In the genomic region with DNA sequence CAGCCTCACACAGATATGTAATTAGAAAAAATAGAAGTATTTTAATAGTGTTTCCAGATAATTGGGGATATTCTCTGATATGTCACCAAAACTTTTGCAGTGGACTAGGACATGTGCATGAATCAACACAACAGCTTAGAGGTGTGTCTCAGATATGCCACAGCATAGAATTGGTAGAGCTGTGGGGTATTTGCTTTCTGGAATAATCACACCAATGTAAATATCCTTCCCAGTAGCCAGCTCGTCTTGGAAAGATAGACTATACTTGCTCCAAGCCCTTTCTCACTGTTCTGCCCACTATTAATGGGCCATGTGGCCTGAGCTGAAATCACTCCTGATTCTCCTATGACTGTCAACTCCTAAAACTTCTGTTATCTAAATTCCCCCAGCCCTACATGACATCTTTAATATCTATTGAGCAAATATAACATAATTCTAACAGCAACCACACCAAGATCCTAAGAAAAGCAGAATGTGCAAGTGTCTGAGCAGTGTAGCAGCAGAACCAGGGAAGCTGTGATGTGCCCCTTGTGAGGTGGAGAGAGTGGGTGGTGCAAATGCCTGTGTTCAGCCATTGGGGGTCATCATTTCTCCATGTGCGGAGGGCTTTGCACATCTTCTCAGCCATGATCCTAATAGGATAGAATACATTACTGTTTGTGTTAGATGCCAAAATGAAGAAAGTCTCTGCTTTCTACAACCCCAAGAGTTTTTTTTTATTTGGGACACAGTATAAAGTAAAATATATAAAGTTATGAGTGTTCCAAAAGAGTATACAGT, we compare ENCODE assay signal across 16 cellular contexts.
A peak's percentile ranks its signal among the peaks of the same experiment; 100 is the strongest.
DNase-seq lines count a peak whose midpoint lies in the region; ATAC-seq, FAIRE-seq and TF ChIP-seq lines count a peak whose summit lies in the region.
"Had no signal": no experiment of that assay in that cellular context is flagged by ENCODE, and none has a peak within 500 bp of the region (broad histone marks: within the 10 kb centered on the region; RNA-seq: fewer than 3 reads in every experiment).

No MANE protein-coding gene starts in this region.

- peak; percentile 28; the same call in 1 of the 2 replicates for TF ChIP-seq RAD21 in GM12878 (IDR thresholded peaks at IDR 0.05; ENCODE audit: insufficient read depth, low read depth, low read length)

- H4K8ac ChIP-seq in mesendoderm (ENCODE audit: low read depth, low read length): no peak overlapping the region

- no peaks in the 10 kb centered on the region for H3K9me2 ChIP-seq in Loucy (replicated peaks; ENCODE audit: low read depth, low read length)

- H3K4me2 ChIP-seq in Loucy (ENCODE audit: low read depth, low read length, poor library complexity, severe bottlenecking) (no peak overlapping the region), GM12878 (ENCODE audit: control insufficient read depth, insufficient read depth) (no peak overlapping the region), mesendoderm (ENCODE audit: low read length) (no peak overlapping the region)

- TF ChIP-seq EP300 in GM12878 (IDR thresholded peaks at IDR 0.05; ENCODE audit: borderline replicate concordance in 1 of 2, control insufficient read depth in 1 of 2, low read depth in 2 of 2, low read length in 2 of 2): no peak

- H2AFZ ChIP-seq in Loucy (ENCODE audit: low read length) (no peak overlapping the region), GM12878 (ENCODE audit: control insufficient read depth, low read depth, low read length) (no peak overlapping the region)

- H3K9ac ChIP-seq in Loucy (ENCODE audit: low read depth, low read length, poor library complexity, severe bottlenecking) (no peak overlapping the region), GM12878 (ENCODE audit: control insufficient read depth, insufficient read depth, low read length) (no peak overlapping the region), mesendoderm (ENCODE audit: low read length) (no peak overlapping the region)

- POLR2A ChIA-PET in GM12878 (lab: Charles Lee): no interaction called here

- H2BK120ac ChIP-seq in mesendoderm (ENCODE audit: low read depth, low read length): no peak overlapping the region

- H2AK5ac ChIP-seq in mesendoderm (ENCODE audit: low read length): no peak overlapping the region

- intact Hi-C loops in GM12878 (cut with micrococcal nuclease; ENCODE audit: unreplicated experiment): no loop called here

- no peak overlapping the region for H3K23ac ChIP-seq in mesendoderm (ENCODE audit: low read length)

- H3K27ac ChIP-seq in GM12878 (ENCODE audit: control insufficient read depth, insufficient read depth) (no peak overlapping the region), mesendoderm (ENCODE audit: low read depth, low read length) (no peak overlapping the region)
- H3K27ac ChIP-seq: breast epithelium, C4-2B, thyroid gland had no signal

- 97% methylated on average over 2 of the region's 2 CpGs for WGBS in GM12878 (ENCODE audit: insufficient coverage, insufficient replicate concordance, low lambda C conversion rate, missing lambda C conversion rate)
- no CpG with 5 or more reads among the region's 2 CpGs for WGBS in mesendoderm (ENCODE audit: extremely low coverage, insufficient coverage, low lambda C conversion rate)

- H3K4me1 ChIP-seq in Loucy (ENCODE audit: insufficient read depth, low read length, poor library complexity, severe bottlenecking): no peaks in the 10 kb centered on the region
- no peaks in the 10 kb centered on the region for H3K4me1 ChIP-seq in GM12878 (ENCODE audit: control insufficient read depth, insufficient read depth, low read length)
- H3K4me1 ChIP-seq in mesendoderm (ENCODE audit: control insufficient read depth, low read depth, low read length): no peaks in the 10 kb centered on the region
- H3K4me1 ChIP-seq: breast epithelium, thyroid gland had no signal

- no peak overlapping the region for H3K4ac ChIP-seq in mesendoderm (ENCODE audit: low read depth, low read length)

- no peak overlapping the region for H4K5ac ChIP-seq in mesendoderm (ENCODE audit: low read length)

- RAD21 ChIA-PET in GM12878 (lab: Charles Lee; ENCODE audit: unreplicated experiment): no interaction called here

- H3K18ac ChIP-seq in mesendoderm (ENCODE audit: low read length): no peak overlapping the region

- no peaks in the 10 kb centered on the region for H3F3A ChIP-seq in Loucy (ENCODE audit: low read depth)

- H3K36me3 ChIP-seq in Loucy (ENCODE audit: insufficient read depth, low read length) (peaks cover 66% of the 10 kb centered on the region), GM12878 (ENCODE audit: control insufficient read depth in 2 of 2, insufficient read depth in 2 of 2, low read length in 1 of 2) (peaks cover 9 to 12% of the 10 kb centered on the region in 2 experiments; a peak in 3 of 4 replicates), mesendoderm (ENCODE audit: control insufficient read depth, insufficient read depth, low read length) (no peaks in the 10 kb centered on the region)
- H3K36me3 ChIP-seq: breast epithelium, thyroid gland had no signal

- H3K56ac ChIP-seq in mesendoderm (ENCODE audit: low read length): no peak overlapping the region

- TF ChIP-seq CTCF in GM12872 (IDR thresholded peaks at IDR 0.05; ENCODE audit: insufficient read depth, low read depth, low read length): 0 out of 3 replicates have a peak, but pooled peaks have one; percentile 44
- TF ChIP-seq CTCF in Loucy (conservative IDR thresholded peaks at IDR 0.05; ENCODE audit: low read length): peak; percentile 56
- peak in 1 of 3 experiments; percentile 20; a peak in 2 of 6 replicates for TF ChIP-seq CTCF in GM12878 (IDR thresholded peaks at IDR 0.05 in 2 of 3, conservative IDR thresholded peaks at IDR 0.05 in 1 of 3; ENCODE audit: control insufficient read depth in 2 of 3, extremely low read depth in 1 of 3, insufficient read depth in 1 of 3, low read depth in 3 of 3, low read length in 3 of 3)

- no peak for TF ChIP-seq POLR2A in GM12878 (IDR thresholded peaks at IDR 0.05; ENCODE audit: low read depth, low read length)

- H3K9me3 ChIP-seq in Loucy (ENCODE audit: insufficient read depth, low read depth, low read length) (no peaks in the 10 kb centered on the region), GM12878 (replicated peaks; ENCODE audit: control insufficient read depth, insufficient read depth, low read length) (no peaks in the 10 kb centered on the region)
- H3K9me3 ChIP-seq: breast epithelium, thyroid gland had no signal

- H3K79me1 ChIP-seq in mesendoderm (ENCODE audit: low read length): peaks cover 1% of the 10 kb centered on the region

- no peak overlapping the region for H3K4me3 ChIP-seq in Loucy (ENCODE audit: low read length, poor library complexity, severe bottlenecking)
- no peak overlapping the region for H3K4me3 ChIP-seq in GM12878
- no peak overlapping the region for H3K4me3 ChIP-seq in mesendoderm (ENCODE audit: low read length)
- H3K4me3 ChIP-seq: breast epithelium, thyroid gland had no signal

- H2BK5ac ChIP-seq in mesendoderm (ENCODE audit: low read length): no peak overlapping the region

- no peak for FAIRE-seq in GM12878 (lab: Jason Lieb, UNC)

- SMC1A ChIA-PET in GM12878 (lab: Charles Lee; ENCODE audit: uncharacterized antibody, unreplicated experiment): interaction anchor here (1.6 kb wide), 1 partner anchor 91 kb away, joined by 4 read pairs; no protein-coding TSS in a partner anchor

- ATAC-seq in GM12878 (no peak), GM19395 (IDR thresholded peaks at IDR 0.05; ENCODE audit: unreplicated experiment) (no peak)

- CTCF ChIA-PET in GM12878 (lab: Yijun Ruan, JAX): interaction anchor here (0.6 to 5.2 kb wide), 2 partner anchors 91 to 191 kb away, joined by 3 to 25 read pairs; no protein-coding TSS in a partner anchor

- no peaks in the 10 kb centered on the region for H3K27me3 ChIP-seq in Loucy (ENCODE audit: insufficient read depth, low read length, poor library complexity, severe bottlenecking)
- H3K27me3 ChIP-seq in GM12878 (replicated peaks in 1 of 2; ENCODE audit: control insufficient read depth in 2 of 2, insufficient read depth in 2 of 2, low read length in 1 of 2): no peaks in the 10 kb centered on the region
- H3K27me3 ChIP-seq in mesendoderm (ENCODE audit: insufficient read depth, low read length, poor library complexity): no peaks in the 10 kb centered on the region
- H3K27me3 ChIP-seq: breast epithelium, thyroid gland had no signal

- no TSS peak for BruUV-seq in GM12878 (replicated peaks; lab: Mats Ljungman, UMichigan)

- in situ Hi-C loops in GM12878 (cut with MboI): no loop called here

- H3K79me2 ChIP-seq in Loucy (ENCODE audit: insufficient read depth, low read length) (0 out of 2 replicates have a peak, but pooled peaks cover 4% of the 10 kb centered on the region), GM12878 (ENCODE audit: control insufficient read depth, insufficient read depth, low read length) (no peaks in the 10 kb centered on the region), mesendoderm (ENCODE audit: control insufficient read depth, insufficient read depth, low read length) (no peaks in the 10 kb centered on the region)

- no peak for DNase-seq in GM12878 (ENCODE audit: low read depth, low spot score)
- DNase-seq in medulla oblongata (ENCODE audit: extremely low spot score): peak; percentile 6
- no peak for DNase-seq in mesendoderm
- no peak for DNase-seq in pons (ENCODE audit: low spot score)
- DNase-seq in DMS53 (lab: John Stamatoyannopoulos, UW): no peak
- DNase-seq: activated CD8-positive, alpha-beta memory T cell treated with anti-CD3 and anti-CD28 coated beads for 24 hours; activated gamma-delta T cell; naive B cell; NCI-H345; SW 1271; thyroid gland had no signal

- no peak overlapping the region for H2BK15ac ChIP-seq in mesendoderm (replicated peaks; ENCODE audit: low read depth)

- H4K20me1 ChIP-seq in Loucy (ENCODE audit: insufficient read depth, low read length, poor library complexity, severe bottlenecking): no peaks in the 10 kb centered on the region
- no peaks in the 10 kb centered on the region for H4K20me1 ChIP-seq in GM12878 (ENCODE audit: control insufficient read depth, insufficient read depth)

TF ChIP-seq in GM12878, 131 proteins besides CTCF, POLR2A, EP300 and RAD21:
- TF ChIP-seq SMC3 (IDR thresholded peaks at IDR 0.05; ENCODE audit: borderline replicate concordance, low read length) (peak; percentile 35; the same call in 1 of the 2 replicates), STAT1 (conservative IDR thresholded peaks at IDR 0.05) (no peak)
TF ChIP-seq in GM12878: peak in this region for 1.
